7 cellular contexts compared by ENCODE assay signal in the genomic region with DNA sequence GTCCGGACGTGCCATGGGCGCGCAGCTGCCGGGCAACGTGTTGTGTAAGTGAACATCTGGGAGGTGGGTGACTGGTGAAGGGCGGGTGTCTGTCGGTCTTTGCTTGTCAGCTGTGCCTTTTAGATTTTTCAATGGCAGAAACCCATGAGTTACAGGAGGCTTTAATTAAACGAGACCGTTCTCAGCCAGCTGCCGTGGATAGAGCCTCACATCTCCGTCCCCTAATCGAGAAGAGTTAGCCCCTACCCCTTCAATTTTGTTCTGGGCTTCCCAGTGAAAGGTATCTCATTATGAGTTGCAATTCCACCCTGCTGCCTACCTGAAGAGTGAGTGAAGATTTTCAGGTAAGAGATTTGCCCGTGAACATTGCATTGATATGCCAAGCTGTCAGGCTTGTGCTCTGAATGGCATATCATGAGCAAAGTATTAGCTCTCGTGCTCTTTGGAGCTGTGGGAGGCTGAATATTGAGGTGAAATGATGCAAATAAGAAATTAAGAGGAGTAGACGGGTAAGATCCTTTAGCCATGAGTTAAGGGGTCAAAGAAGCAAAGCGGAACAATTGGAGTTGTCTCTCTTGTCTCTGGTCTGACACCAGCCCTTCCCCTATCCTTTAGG.
A peak's percentile ranks its signal among the peaks of the same experiment; 100 is the strongest.
DNase-seq lines count a peak whose midpoint lies in the region; ATAC-seq, FAIRE-seq and TF ChIP-seq lines count a peak whose summit lies in the region.

No MANE protein-coding gene starts in this region.

- TF ChIP-seq POLR2A in GM12891 (IDR thresholded peaks at IDR 0.05; ENCODE audit: low read depth, low read length), result no peak

- no peaks in the 10 kb centered on the region for H3K9me3 Mint-ChIP-seq in effector memory CD8-positive, alpha-beta T cell
- H3K9me3 Mint-ChIP-seq in nephron, result no peaks in the 10 kb centered on the region

- peaks cover 4% of the 10 kb centered on the region in 2 donors for H3K4me1 Mint-ChIP-seq in effector memory CD8-positive, alpha-beta T cell (ENCODE audit: low read depth in 2 of 2)
- peaks cover 23% of the 10 kb centered on the region for H3K4me1 Mint-ChIP-seq in nephron

- DNase-seq in GM12891 (ENCODE audit: insufficient read length, low spot score) (no peak), NCI-H748 (lab: John Stamatoyannopoulos, UW; ENCODE audit: unreplicated experiment) (peak; percentile 78), HuH-7 (ENCODE audit: low spot score) (no peak)
- DNase-seq in effector memory CD8-positive, alpha-beta T cell, result no peak

- no peak for TF ChIP-seq CTCF in nephron (IDR thresholded peaks at IDR 0.05; ENCODE audit: unreplicated experiment in 3 of 3)

- no peak overlapping the region for H3K27ac Mint-ChIP-seq in effector memory CD8-positive, alpha-beta T cell
- peak overlapping the region; percentile 34 to 73 (median 47) for H3K27ac Mint-ChIP-seq in nephron

- peak overlapping the region; percentile 54 to 63 for H3K4me3 Mint-ChIP-seq in effector memory CD8-positive, alpha-beta T cell
- peak overlapping the region; percentile 80 to 88 (median 87) for H3K4me3 Mint-ChIP-seq in nephron

- H3K36me3 Mint-ChIP-seq in effector memory CD8-positive, alpha-beta T cell (ENCODE audit: insufficient read depth), result no peaks in the 10 kb centered on the region
- no peaks in the 10 kb centered on the region for H3K36me3 Mint-ChIP-seq in nephron (ENCODE audit: low read depth)

- ATAC-seq in GM21576 (IDR thresholded peaks at IDR 0.05; ENCODE audit: unreplicated experiment), result peak; percentile 31
- ATAC-seq in effector memory CD8-positive, alpha-beta T cell (replicated peaks), result no peak
- ATAC-seq in GM21825 (IDR thresholded peaks at IDR 0.05; ENCODE audit: unreplicated experiment), result no peak

- FAIRE-seq in GM12891 (lab: Jason Lieb, UNC), result peak; percentile 56

- H3K27me3 Mint-ChIP-seq in effector memory CD8-positive, alpha-beta T cell, result peaks cover 36 to 48% of the 10 kb centered on the region in 2 donors
- H3K27me3 Mint-ChIP-seq in nephron (ENCODE audit: low read depth), result peaks cover 5% of the 10 kb centered on the region

TF ChIP-seq in GM12891, 5 proteins besides CTCF, POLR2A, EP300 and RAD21:
- TF ChIP-seq TAF1 (IDR thresholded peaks at IDR 0.05; ENCODE audit: low read depth, low read length), result no peak
- no peak for TF ChIP-seq POU2F2 (IDR thresholded peaks at IDR 0.05; ENCODE audit: low read depth, low read length)
- TF ChIP-seq SPI1 (IDR thresholded peaks at IDR 0.05; ENCODE audit: low read depth, low read length), result no peak
- TF ChIP-seq POLR2AphosphoS5 (IDR thresholded peaks at IDR 0.05; ENCODE audit: low read depth, low read length), result no peak
- TF ChIP-seq PAX5 (IDR thresholded peaks at IDR 0.05; ENCODE audit: insufficient read depth, low read length, severe bottlenecking), result no peak
TF ChIP-seq in GM12891: peak in this region for 0.

Comparison
In these comparisons a context has a peak if more than half of its experiments do, and no peak if none do; other contexts are left out.
1. H3K27ac Mint-ChIP-seq: peak in nephron (3 of 3); none in effector memory CD8-positive, alpha-beta T cell (0 of 2).